10 cellular contexts compared by ENCODE assay signal in the genomic region with DNA sequence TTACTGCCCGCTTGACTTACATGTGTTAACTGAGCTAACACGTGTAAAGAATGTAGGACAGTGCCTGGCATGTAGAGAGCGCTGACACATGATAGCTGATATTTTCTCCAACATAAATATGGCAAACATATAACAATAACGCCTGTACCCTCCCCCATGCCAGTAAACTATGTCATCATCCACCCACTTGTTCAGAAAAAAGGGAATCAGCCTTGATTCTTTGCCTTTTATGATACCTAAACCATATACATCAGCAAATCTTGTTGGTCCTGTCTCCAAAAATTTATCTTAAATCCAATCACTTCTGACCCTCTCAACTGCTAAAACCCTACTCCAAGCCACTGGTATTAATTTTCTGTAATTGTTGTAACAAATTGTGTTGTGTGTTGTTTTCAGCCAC. TPM values are rescaled to one million over a fixed set of nuclear protein-coding genes. Genes with fewer than 3 reads are reported as not detected.
DNase-seq lines count a peak whose midpoint lies in the region; ATAC-seq and TF ChIP-seq lines count a peak whose summit lies in the region.
"Had no signal": no experiment of that assay in that cellular context is flagged by ENCODE, and none has a peak within 500 bp of the region (broad histone marks: within the 10 kb centered on the region; RNA-seq: fewer than 3 reads in every experiment).

No MANE protein-coding gene starts in this region.

- intact Hi-C loops in PC-9 (cut with micrococcal nuclease; ENCODE audit: unreplicated experiment) (no loop called here), esophagus muscularis mucosa (cut with DNase I) (no loop called here)

- H3K27me3 ChIP-seq in PC-9 (ENCODE audit: insufficient read depth, low read depth): no peaks in the 10 kb centered on the region
- H3K27me3 ChIP-seq in esophagus muscularis mucosa: no peaks in the 10 kb centered on the region
- H3K27me3 ChIP-seq: uterus had no signal

- H3K36me3 ChIP-seq in PC-9 (ENCODE audit: low read depth): no peaks in the 10 kb centered on the region
- H3K36me3 ChIP-seq in esophagus muscularis mucosa: peaks cover 0 to 11% (median 8%) of the 10 kb centered on the region in 4 donors
- H3K36me3 ChIP-seq: uterus had no signal

- no peaks in the 10 kb centered on the region for H3K27me3 Mint-ChIP-seq in activated CD8-positive, alpha-beta memory T cell treated with anti-CD3 and anti-CD28 coated beads, Interleukin-2, amount 10 ng/mL, durations not matched to agents 7 days and 5 days

- ATAC-seq in activated CD8-positive, alpha-beta memory T cell treated with anti-CD3 and anti-CD28 coated beads, Interleukin-2, amount 10 ng/mL, durations not matched to agents 7 days and 5 days: no peak
- no peak for ATAC-seq in stimulated activated effector memory CD8-positive, alpha-beta T cell treated with anti-CD3 and anti-CD28 coated beads, Interleukin-12 subunit alpha, Interleukin-12 subunit beta, amount 100 ng/mL, for 72 hours
- no peak for ATAC-seq in GM18870 (IDR thresholded peaks at IDR 0.05; ENCODE audit: unreplicated experiment)

- WGBS in esophagus muscularis mucosa: 79% methylated on average over 4 of the region's 4 CpGs

- peaks cover 6% of the 10 kb centered on the region for H3K36me3 Mint-ChIP-seq in activated CD8-positive, alpha-beta memory T cell treated with anti-CD3 and anti-CD28 coated beads, Interleukin-2, amount 10 ng/mL, durations not matched to agents 7 days and 5 days
- peaks cover 24% of the 10 kb centered on the region for H3K36me3 Mint-ChIP-seq in stimulated activated effector memory CD8-positive, alpha-beta T cell treated with anti-CD3 and anti-CD28 coated beads, Interleukin-12 subunit alpha, Interleukin-12 subunit beta, amount 100 ng/mL, for 72 hours

- no peaks in the 10 kb centered on the region for H3K9me3 Mint-ChIP-seq in activated CD8-positive, alpha-beta memory T cell treated with anti-CD3 and anti-CD28 coated beads, Interleukin-2, amount 10 ng/mL, durations not matched to agents 7 days and 5 days (ENCODE audit: low read depth)
- H3K9me3 Mint-ChIP-seq in stimulated activated effector memory CD8-positive, alpha-beta T cell treated with anti-CD3 and anti-CD28 coated beads, Interleukin-12 subunit alpha, Interleukin-12 subunit beta, amount 100 ng/mL, for 72 hours: no peaks in the 10 kb centered on the region

- CTCF ChIA-PET in activated CD8-positive, alpha-beta memory T cell treated with anti-CD3 and anti-CD28 coated beads, Interleukin-2, amount 10 ng/mL, durations not matched to agents 7 days and 5 days (lab: Charles Lee): interaction anchor here (1.5 to 3.2 kb wide), 6 partner anchors 13 to 46 kb away, joined by 5 to 22 read pairs (median 12); a partner anchor contains a TSS
- CTCF ChIA-PET in PC-9 (lab: Charles Lee): no interaction called here

- TF ChIP-seq CTCF in PC-9 (conservative IDR thresholded peaks at IDR 0.05) (no peak), esophagus muscularis mucosa (IDR thresholded peaks at IDR 0.05) (no peak)

- H3K9me2 ChIP-seq in PC-9 (ENCODE audit: insufficient read depth): no peaks in the 10 kb centered on the region

- peaks cover 16% of the 10 kb centered on the region for H3K4me1 ChIP-seq in PC-9 (replicated peaks; ENCODE audit: insufficient read depth)
- H3K4me1 ChIP-seq in esophagus muscularis mucosa: peaks cover 39 to 44% (median 43%) of the 10 kb centered on the region in 4 donors

- H3K9me3 ChIP-seq in PC-9 (ENCODE audit: insufficient read depth, low read depth) (no peaks in the 10 kb centered on the region), esophagus muscularis mucosa (no peaks in the 10 kb centered on the region)
- H3K9me3 ChIP-seq: uterus had no signal

- no TSS peak for BruUV-seq in PC-9 (replicated peaks; lab: Mats Ljungman, UMichigan)

- H3K79me2 ChIP-seq in PC-9 (ENCODE audit: low read depth): peaks cover 23% of the 10 kb centered on the region

- H3K27ac ChIP-seq in PC-9 (no peak overlapping the region), esophagus muscularis mucosa (replicated peaks in 1 of 4) (peak overlapping the region in 3 of 4 donors; percentile 92 to 95 (median 95))

- TF ChIP-seq POLR2A in esophagus muscularis mucosa (IDR thresholded peaks at IDR 0.05; ENCODE audit: low read depth): no peak

- H3K4me3 ChIP-seq in PC-9: no peak overlapping the region
- no peak overlapping the region for H3K4me3 ChIP-seq in esophagus muscularis mucosa

- POLR2A ChIA-PET in PC-9 (lab: Charles Lee; ENCODE audit: unreplicated experiment): interaction anchor here (1.2 kb wide), 1 partner anchor 22 kb away, joined by 5 read pairs; a partner anchor contains a TSS

- H3K4me1 Mint-ChIP-seq in activated CD8-positive, alpha-beta memory T cell treated with anti-CD3 and anti-CD28 coated beads, Interleukin-2, amount 10 ng/mL, durations not matched to agents 7 days and 5 days: peaks cover 39% of the 10 kb centered on the region
- H3K4me1 Mint-ChIP-seq in stimulated activated effector memory CD8-positive, alpha-beta T cell treated with anti-CD3 and anti-CD28 coated beads, Interleukin-12 subunit alpha, Interleukin-12 subunit beta, amount 100 ng/mL, for 72 hours: peaks cover 45% of the 10 kb centered on the region

- H2AFZ ChIP-seq in PC-9: peak overlapping the region; percentile 93; the same call in 1 of the 2 replicates

- H3K27ac Mint-ChIP-seq in activated CD8-positive, alpha-beta memory T cell treated with anti-CD3 and anti-CD28 coated beads, Interleukin-2, amount 10 ng/mL, durations not matched to agents 7 days and 5 days: peak overlapping the region; percentile 94
- H3K27ac Mint-ChIP-seq in stimulated activated effector memory CD8-positive, alpha-beta T cell treated with anti-CD3 and anti-CD28 coated beads, Interleukin-12 subunit alpha, Interleukin-12 subunit beta, amount 100 ng/mL, for 72 hours: peak overlapping the region; percentile 94

- DNase-seq in activated CD8-positive, alpha-beta memory T cell treated with anti-CD3 and anti-CD28 coated beads, Interleukin-2, amount 10 ng/mL, durations not matched to agents 7 days and 5 days: no peak
- DNase-seq in activated CD8-positive, alpha-beta memory T cell treated with anti-CD3 and anti-CD28 coated beads for 24 hours: no peak
- DNase-seq in PC-9: no peak
- no peak for DNase-seq in esophagus muscularis mucosa (ENCODE audit: extremely low spot score)
- DNase-seq in stimulated activated effector memory CD8-positive, alpha-beta T cell treated with anti-CD3 and anti-CD28 coated beads, Interleukin-12 subunit alpha, Interleukin-12 subunit beta, amount 100 ng/mL, for 72 hours (ENCODE audit: low spot score in 2 of 2): no peak
- no peak for DNase-seq in dedifferentiated amniotic fluid mesenchymal stem cell (ENCODE audit: extremely low spot score)
- no peak for DNase-seq in GF-D8 (lab: John Stamatoyannopoulos, UW)
- DNase-seq: KG1, uterus had no signal

- H3K4me3 Mint-ChIP-seq in activated CD8-positive, alpha-beta memory T cell treated with anti-CD3 and anti-CD28 coated beads, Interleukin-2, amount 10 ng/mL, durations not matched to agents 7 days and 5 days: peak overlapping the region; percentile 86
- peak overlapping the region; percentile 76 for H3K4me3 Mint-ChIP-seq in stimulated activated effector memory CD8-positive, alpha-beta T cell treated with anti-CD3 and anti-CD28 coated beads, Interleukin-12 subunit alpha, Interleukin-12 subunit beta, amount 100 ng/mL, for 72 hours

- H3K4me2 ChIP-seq in PC-9: peak overlapping the region; percentile 87

- H3F3A ChIP-seq in PC-9 (ENCODE audit: insufficient read depth, low read depth): peaks cover 4% of the 10 kb centered on the region; the same call in 1 of the 2 replicates

- no peaks in the 10 kb centered on the region for H4K20me1 ChIP-seq in PC-9 (ENCODE audit: insufficient read depth)

- no peak for TF ChIP-seq EP300 in esophagus muscularis mucosa (IDR thresholded peaks at IDR 0.05)

RNA-seq across cellular contexts. Expression of a gene that starts 1.1 kb away (rescaled TPM):
- total RNA-seq in activated CD8-positive, alpha-beta memory T cell treated with anti-CD3 and anti-CD28 coated beads, Interleukin-2, amount 10 ng/mL, durations not matched to agents 7 days and 5 days: 10 to 100 TPM; 70.5 to 74.9 TPM
- total RNA-seq in PC-9 (2021) (46.6 and 51.7 TPM in 2 replicates), esophagus muscularis mucosa (10 to 100 TPM; 19.4 to 37.3 (median 30.5) TPM)

RNA-seq across cellular contexts. Expression of a gene that starts 22.0 kb away (rescaled TPM):
- total RNA-seq in activated CD8-positive, alpha-beta memory T cell treated with anti-CD3 and anti-CD28 coated beads, Interleukin-2, amount 10 ng/mL, durations not matched to agents 7 days and 5 days: 10 to 100 TPM; 53.8 to 72.3 TPM
- total RNA-seq in PC-9 (2021): 24.7 and 27.6 TPM in 2 replicates
- total RNA-seq in esophagus muscularis mucosa: 10 to 100 TPM; 30.3 to 46.4 (median 39.3) TPM

RNA-seq across cellular contexts. Expression of a gene that starts 34.3 kb away (rescaled TPM):
- total RNA-seq in activated CD8-positive, alpha-beta memory T cell treated with anti-CD3 and anti-CD28 coated beads, Interleukin-2, amount 10 ng/mL, durations not matched to agents 7 days and 5 days: 10 to 100 TPM; 27.4 to 27.9 TPM
- 24.6 and 25.6 TPM in 2 replicates for total RNA-seq in PC-9 (2021)
- 10 to 100 TPM; 19.9 to 36.2 (median 28.3) TPM for total RNA-seq in esophagus muscularis mucosa

RNA-seq across cellular contexts. Expression of a gene that starts 46.0 kb away (rescaled TPM):
- total RNA-seq in activated CD8-positive, alpha-beta memory T cell treated with anti-CD3 and anti-CD28 coated beads, Interleukin-2, amount 10 ng/mL, durations not matched to agents 7 days and 5 days: 1 to 10 TPM; 6.3 to 7.7 TPM
- 5.3 and 5.6 TPM in 2 replicates for total RNA-seq in PC-9 (2021)
- 1 to 10 TPM; 3.1 to 5.6 (median 4.1) TPM for total RNA-seq in esophagus muscularis mucosa
